ENCODE assay signal across 26 cellular contexts in the genomic region with DNA sequence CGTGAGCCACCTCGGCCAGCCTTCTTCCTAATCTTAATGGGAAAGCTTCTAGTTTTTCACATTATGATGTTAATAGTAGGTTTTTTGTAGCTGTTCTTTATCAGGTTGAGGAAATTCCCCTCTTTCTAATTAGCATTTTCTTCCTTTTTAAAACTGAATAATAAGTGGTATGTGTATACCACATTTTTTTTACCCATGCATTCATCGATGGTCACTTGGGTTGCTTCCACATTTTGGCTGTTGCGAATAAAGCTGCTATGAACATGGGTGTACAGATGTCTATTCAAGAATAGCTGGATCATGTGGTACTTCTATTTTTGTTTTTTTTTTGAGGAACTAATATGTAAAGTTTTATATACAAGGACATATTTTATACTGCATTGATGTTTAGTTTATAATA.
"Had no signal": no experiment of that assay in that cellular context is flagged by ENCODE, and none has a peak within 500 bp of the region (broad histone marks: within the 10 kb centered on the region; RNA-seq: fewer than 3 reads in every experiment).

No MANE protein-coding gene starts in this region.

- H3K27me3 Mint-ChIP-seq: activated CD4-positive, alpha-beta memory T cell treated with anti-CD3 and anti-CD28 coated beads, Interleukin-2, amount 10 ng/mL, durations not matched to agents 7 days and 5 days; activated CD4-positive, alpha-beta T cell treated with anti-CD3 and anti-CD28 coated beads, Interleukin-2, amount 10 ng/mL, durations not matched to agents 7 days and 5 days; activated naive CD4-positive, alpha-beta T cell treated with anti-CD3 and anti-CD28 coated beads, Interleukin-2, amount 10 ng/mL, durations not matched to agents 7 days and 5 days; activated naive CD8-positive, alpha-beta T cell treated with anti-CD3 and anti-CD28 coated beads for 36 hours had no signal

- H3K27ac ChIP-seq: breast epithelium, KMS-11 had no signal

- H3K9ac ChIP-seq: KMS-11 had no signal

- FAIRE-seq: RCC 7860, TTC549 had no signal

- H3K27ac Mint-ChIP-seq: activated CD4-positive, alpha-beta memory T cell treated with anti-CD3 and anti-CD28 coated beads, Interleukin-2, amount 10 ng/mL, durations not matched to agents 7 days and 5 days; activated CD4-positive, alpha-beta T cell treated with anti-CD3 and anti-CD28 coated beads, Interleukin-2, amount 10 ng/mL, durations not matched to agents 7 days and 5 days; activated naive CD4-positive, alpha-beta T cell treated with anti-CD3 and anti-CD28 coated beads, Interleukin-2, amount 10 ng/mL, durations not matched to agents 7 days and 5 days; activated naive CD8-positive, alpha-beta T cell treated with anti-CD3 and anti-CD28 coated beads for 36 hours; activated T-helper 2 cell treated with anti-CD3 and anti-CD28 coated beads, Interferon-gamma antibody, Interleukin-2, Interleukin-4, amounts not matched to agents 10 μg/mL and 5 μg/mL and 100 μg/mL, durations not matched to agents 14 hours and 24 hours and 36 hours; T-helper 1 cell treated with Interleukin-12 subunit alpha and Interleukin-12 subunit beta and Interleukin-4 antibody, amounts not matched to agents 30 μg/mL and 1 μg/mL, for 36 hours had no signal

- H3K27me3 ChIP-seq: breast epithelium, MG63 had no signal

- H3K4me1 ChIP-seq: breast epithelium had no signal

- H3K4me3 Mint-ChIP-seq: activated CD4-positive, alpha-beta memory T cell treated with anti-CD3 and anti-CD28 coated beads, Interleukin-2, amount 10 ng/mL, durations not matched to agents 7 days and 5 days; activated CD4-positive, alpha-beta T cell treated with anti-CD3 and anti-CD28 coated beads, Interleukin-2, amount 10 ng/mL, durations not matched to agents 7 days and 5 days; activated naive CD4-positive, alpha-beta T cell treated with anti-CD3 and anti-CD28 coated beads, Interleukin-2, amount 10 ng/mL, durations not matched to agents 7 days and 5 days; activated naive CD8-positive, alpha-beta T cell treated with anti-CD3 and anti-CD28 coated beads for 36 hours; T-helper 1 cell treated with Interleukin-12 subunit alpha and Interleukin-12 subunit beta and Interleukin-4 antibody, amounts not matched to agents 30 μg/mL and 1 μg/mL, for 36 hours had no signal

- H3K36me3 ChIP-seq: breast epithelium had no signal

- H3K9me3 ChIP-seq: breast epithelium had no signal

- H3K4me3 ChIP-seq: breast epithelium, MG63 had no signal

- H3K4me2 ChIP-seq: KMS-11 had no signal

- ATAC-seq: PC-3 had no signal

- H3K4me1 Mint-ChIP-seq: activated naive CD4-positive, alpha-beta T cell treated with anti-CD3 and anti-CD28 coated beads, Interleukin-2, amount 10 ng/mL, durations not matched to agents 7 days and 5 days had no signal

- DNase-seq: activated CD4-positive, alpha-beta memory T cell treated with anti-CD3 and anti-CD28 coated beads, Interleukin-2, amount 10 ng/mL, durations not matched to agents 7 days and 5 days; activated CD4-positive, alpha-beta T cell treated with anti-CD3 and anti-CD28 coated beads, Interleukin-2, amount 10 ng/mL, durations not matched to agents 7 days and 5 days; activated CD4-positive, CD25-positive, alpha-beta regulatory T cell; activated gamma-delta T cell treated with Interleukin-2 at 50 U/mL for 16 hours; activated naive CD4-positive, alpha-beta T cell treated with anti-CD3 and anti-CD28 coated beads, Interleukin-2, amount 10 ng/mL, durations not matched to agents 7 days and 5 days; activated naive CD8-positive, alpha-beta T cell treated with anti-CD3 and anti-CD28 coated beads for 36 hours; activated T-cell treated with anti-CD3 and anti-CD28 coated beads for 4 hours; activated T-cell treated with anti-CD3 and anti-CD28 coated beads, Interleukin-2, amount 50 U/mL, for 48 hours; caudate nucleus; MG63; NCI-H1105; NCI-H1436; NCI-H1694 treated with DMSO at 0.1 percent for 48 hours; NCI-H2029 treated with DMSO at 0.1 percent for 48 hours; NCI-H345; NCI-H510A treated with DMSO at 0.1 percent for 48 hours; NCI-H69; PC-3; SHP77; T-helper 9 cell had no signal
